Comparison of ENCODE assay signal across 7 cellular contexts in genomic region chr15:29821416-29822099, GRCh38. TPM values are rescaled to one million over a fixed set of nuclear protein-coding genes. Genes with fewer than 3 reads are reported as not detected.
DNase-seq lines count a peak whose midpoint lies in the region; ATAC-seq and TF ChIP-seq lines count a peak whose summit lies in the region.

No MANE protein-coding gene starts in this region.

- TF ChIP-seq CTCF in GM10266 (IDR thresholded peaks at IDR 0.05; ENCODE audit: control insufficient read depth, insufficient read depth, low read depth, missing control alignments), result no peak

- DNase-seq in GM10266 (ENCODE audit: extremely low spot score), result peak; percentile 69
- DNase-seq in SHP77 (lab: John Stamatoyannopoulos, UW), result peak; percentile 49 to 51
- DNase-seq in dedifferentiated amniotic fluid mesenchymal stem cell (ENCODE audit: extremely low spot score), result peak; percentile 87
- DNase-seq in left lobe of liver (ENCODE audit: low spot score), result peak; percentile 76
- peak; percentile 2 for DNase-seq in stimulated activated CD8-positive, alpha-beta memory T cell treated with anti-CD3 and anti-CD28 coated beads, Interleukin-15, amount 100 ng/mL, for 24 hours (ENCODE audit: low read depth)

- ATAC-seq in HG03066 (IDR thresholded peaks at IDR 0.05; ENCODE audit: low read depth, unreplicated experiment), result peak; percentile 60
- ATAC-seq in left lobe of liver, result peak; percentile 48
- ATAC-seq in GM21390 (IDR thresholded peaks at IDR 0.05; ENCODE audit: unreplicated experiment), result no peak

RNA-seq across cellular contexts. Expression of gene TJP1, which starts 0.7 kb away (rescaled TPM):
- total RNA-seq in left lobe of liver, result 24.9 TPM

Comparison
In these comparisons a context has a peak if more than half of its experiments do, and no peak if none do; other contexts are left out.
1. DNase-seq: peak in every context shown above with its lines; median percentile 87 in dedifferentiated amniotic fluid mesenchymal stem cell; 76 in left lobe of liver; 69 in GM10266; 50 in SHP77; 2 in stimulated activated CD8-positive, alpha-beta memory T cell treated with anti-CD3 and anti-CD28 coated beads, Interleukin-15, amount 100 ng/mL, for 24 hours.